22 cellular contexts compared by ENCODE assay signal in the genomic region with DNA sequence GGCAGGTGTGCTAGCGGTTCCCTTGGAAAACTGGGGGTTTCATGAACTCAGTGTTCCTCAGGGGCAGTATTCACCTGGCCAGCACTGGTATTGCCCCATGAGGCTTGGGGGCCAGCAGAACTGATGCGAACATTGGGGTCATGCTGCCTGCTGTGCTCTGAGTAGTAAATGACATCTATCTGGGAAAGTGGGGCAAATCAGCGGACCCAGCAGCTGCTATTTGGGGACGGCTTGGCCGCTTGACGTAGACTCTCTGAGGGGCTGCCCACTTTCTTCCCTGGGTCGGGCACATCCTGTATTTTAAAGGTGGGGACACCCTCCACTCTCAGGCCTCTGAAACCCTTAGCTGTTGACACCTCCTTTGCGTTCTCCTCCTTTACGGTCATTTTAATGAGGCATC. TPM values are rescaled to one million over a fixed set of nuclear protein-coding genes. Genes with fewer than 3 reads are reported as not detected.
A peak's percentile ranks its signal among the peaks of the same experiment; 100 is the strongest.
DNase-seq lines count a peak whose midpoint lies in the region; ATAC-seq lines count a peak whose summit lies in the region.
"Had no signal": no experiment of that assay in that cellular context is flagged by ENCODE, and none has a peak within 500 bp of the region (broad histone marks: within the 10 kb centered on the region; RNA-seq: fewer than 3 reads in every experiment).

No MANE protein-coding gene starts in this region.

- no peaks in the 10 kb centered on the region for H3K36me3 Mint-ChIP-seq in activated naive CD8-positive, alpha-beta T cell treated with anti-CD3 and anti-CD28 coated beads, Interleukin-2, amount 50 U/mL, for 24 hours (ENCODE audit: low read depth)
- H3K36me3 Mint-ChIP-seq in activated naive CD8-positive, alpha-beta T cell treated with anti-CD3 and anti-CD28 coated beads for 36 hours = no peaks in the 10 kb centered on the region
- H3K36me3 Mint-ChIP-seq in activated T-helper 17 cell treated with anti-CD3 and anti-CD28 coated beads, Interleukin-2, amount 50 U/mL, for 72 hours (ENCODE audit: low read depth) = no peaks in the 10 kb centered on the region
- H3K36me3 Mint-ChIP-seq: CD8-positive, alpha-beta T cell had no signal

- peak overlapping the region; percentile 22 for H3K27ac Mint-ChIP-seq in activated naive CD8-positive, alpha-beta T cell treated with anti-CD3 and anti-CD28 coated beads, Interleukin-2, amount 50 U/mL, for 24 hours
- H3K27ac Mint-ChIP-seq in activated naive CD8-positive, alpha-beta T cell treated with anti-CD3 and anti-CD28 coated beads for 36 hours = no peak overlapping the region
- peak overlapping the region; percentile 50 for H3K27ac Mint-ChIP-seq in activated T-helper 17 cell treated with anti-CD3 and anti-CD28 coated beads, Interleukin-2, amount 50 U/mL, for 72 hours
- H3K27ac Mint-ChIP-seq: CD8-positive, alpha-beta T cell had no signal

- no peaks in the 10 kb centered on the region for H3K9me3 Mint-ChIP-seq in activated naive CD8-positive, alpha-beta T cell treated with anti-CD3 and anti-CD28 coated beads, Interleukin-2, amount 50 U/mL, for 24 hours
- H3K9me3 Mint-ChIP-seq in activated naive CD8-positive, alpha-beta T cell treated with anti-CD3 and anti-CD28 coated beads for 36 hours = no peaks in the 10 kb centered on the region
- H3K9me3 Mint-ChIP-seq in activated T-helper 17 cell treated with anti-CD3 and anti-CD28 coated beads, Interleukin-2, amount 50 U/mL, for 72 hours = no peaks in the 10 kb centered on the region
- H3K9me3 Mint-ChIP-seq: CD8-positive, alpha-beta T cell had no signal

- no peak overlapping the region for H3K9ac ChIP-seq in iPS-20b (ENCODE audit: low read depth, low read length)
- H3K9ac ChIP-seq: BLaER1 treated with 17β-estradiol and CSF1 and Interleukin-3, amounts not matched to agents 10 nM and 100 nM had no signal

- H3K4me1 ChIP-seq in iPS-20b (ENCODE audit: insufficient read depth, low read length) = peaks cover 27% of the 10 kb centered on the region

- H3K27ac ChIP-seq in iPS-20b (ENCODE audit: low read length) = no peak overlapping the region
- H3K27ac ChIP-seq: BLaER1 treated with 17β-estradiol and CSF1 and Interleukin-3, amounts not matched to agents 10 nM and 100 nM; SJSA1 had no signal

- no peaks in the 10 kb centered on the region for H3K9me3 ChIP-seq in iPS-20b (ENCODE audit: insufficient read depth, low read depth, low read length)
- H3K9me3 ChIP-seq: BLaER1 treated with 17β-estradiol and CSF1 and Interleukin-3, amounts not matched to agents 10 nM and 100 nM; SJSA1 had no signal

- H3K27me3 ChIP-seq in iPS-20b (ENCODE audit: insufficient read depth, low read length) = peaks cover 61% of the 10 kb centered on the region
- H3K27me3 ChIP-seq: BLaER1 treated with 17β-estradiol and CSF1 and Interleukin-3, amounts not matched to agents 10 nM and 100 nM; SJSA1 had no signal

- H3K4me3 ChIP-seq in iPS-20b (ENCODE audit: low read length) = peak overlapping the region; percentile 42
- H3K4me3 ChIP-seq: BLaER1 treated with 17β-estradiol and CSF1 and Interleukin-3, amounts not matched to agents 10 nM and 100 nM; SJSA1 had no signal

- H3K4me3 Mint-ChIP-seq in activated naive CD8-positive, alpha-beta T cell treated with anti-CD3 and anti-CD28 coated beads, Interleukin-2, amount 50 U/mL, for 24 hours = no peak overlapping the region
- no peak overlapping the region for H3K4me3 Mint-ChIP-seq in activated naive CD8-positive, alpha-beta T cell treated with anti-CD3 and anti-CD28 coated beads for 36 hours
- H3K4me3 Mint-ChIP-seq in activated T-helper 17 cell treated with anti-CD3 and anti-CD28 coated beads, Interleukin-2, amount 50 U/mL, for 72 hours = no peak overlapping the region
- H3K4me3 Mint-ChIP-seq: CD8-positive, alpha-beta T cell had no signal

- H3K36me3 ChIP-seq in iPS-20b (ENCODE audit: insufficient read depth, low read depth, low read length) = no peaks in the 10 kb centered on the region
- H3K36me3 ChIP-seq: BLaER1 treated with 17β-estradiol and CSF1 and Interleukin-3, amounts not matched to agents 10 nM and 100 nM; SJSA1 had no signal

- H3K27me3 Mint-ChIP-seq in activated naive CD8-positive, alpha-beta T cell treated with anti-CD3 and anti-CD28 coated beads, Interleukin-2, amount 50 U/mL, for 24 hours = peaks cover 15% of the 10 kb centered on the region
- peaks cover 8% of the 10 kb centered on the region for H3K27me3 Mint-ChIP-seq in activated naive CD8-positive, alpha-beta T cell treated with anti-CD3 and anti-CD28 coated beads for 36 hours
- H3K27me3 Mint-ChIP-seq in activated T-helper 17 cell treated with anti-CD3 and anti-CD28 coated beads, Interleukin-2, amount 50 U/mL, for 72 hours = peaks cover 10% of the 10 kb centered on the region

- no peak for ATAC-seq in activated naive CD8-positive, alpha-beta T cell treated with anti-CD3 and anti-CD28 coated beads, Interleukin-2, amount 50 U/mL, for 24 hours
- no peak for ATAC-seq in activated T-helper 17 cell treated with anti-CD3 and anti-CD28 coated beads, Interleukin-2, amount 50 U/mL, for 72 hours (replicated peaks)
- no peak for ATAC-seq in HG02759 (IDR thresholded peaks at IDR 0.05; ENCODE audit: unreplicated experiment)
- ATAC-seq: CD8-positive, alpha-beta T cell; Right ventricle myocardium inferior had no signal

- peaks cover 19% of the 10 kb centered on the region for H3K4me1 Mint-ChIP-seq in activated naive CD8-positive, alpha-beta T cell treated with anti-CD3 and anti-CD28 coated beads, Interleukin-2, amount 50 U/mL, for 24 hours
- H3K4me1 Mint-ChIP-seq in activated naive CD8-positive, alpha-beta T cell treated with anti-CD3 and anti-CD28 coated beads for 36 hours = peaks cover 17% of the 10 kb centered on the region
- peaks cover 19% of the 10 kb centered on the region for H3K4me1 Mint-ChIP-seq in activated T-helper 17 cell treated with anti-CD3 and anti-CD28 coated beads, Interleukin-2, amount 50 U/mL, for 72 hours

- DNase-seq in activated naive CD8-positive, alpha-beta T cell treated with anti-CD3 and anti-CD28 coated beads, Interleukin-2, amount 50 U/mL, for 24 hours = no peak
- DNase-seq in activated naive CD8-positive, alpha-beta T cell treated with anti-CD3 and anti-CD28 coated beads for 36 hours = no peak
- DNase-seq in NCI-H2029 treated with DMSO at 0.1 percent for 48 hours (lab: John Stamatoyannopoulos, UW) (no peak), OCI-M2 (lab: John Stamatoyannopoulos, UW; ENCODE audit: unreplicated experiment) (no peak)
- DNase-seq in activated effector memory CD4-positive, alpha-beta T cell treated with anti-CD3 and anti-CD28 coated beads, Interleukin-2, amount 50 U/mL, for 16 hours = no peak
- DNase-seq: 8988T; Calu3; CD8-positive, alpha-beta T cell; GF-D8; KG1; NCI-H1092 treated with DMSO at 0.1 percent for 48 hours; NCI-H1436 treated with DMSO at 0.1 percent for 48 hours; NCI-H1930; NCI-H345; NCI-H524 treated with DMSO at 0.1 percent for 48 hours; OCI-M1 had no signal

RNA-seq across cellular contexts. Expression of a gene that starts 56.5 kb away (rescaled TPM):
- 10 to 100 TPM; 66.1 to 69.4 TPM for total RNA-seq in activated naive CD8-positive, alpha-beta T cell treated with anti-CD3 and anti-CD28 coated beads for 36 hours
- 10 to 100 TPM; 63.7 to 70.4 TPM for total RNA-seq in activated T-helper 17 cell treated with anti-CD3 and anti-CD28 coated beads, Interleukin-2, amount 50 U/mL, for 72 hours
